In genomic region chr13:89115307-89115706, GRCh38 we compare ENCODE assay signal across 18 cellular contexts.
DNase-seq lines count a peak whose midpoint lies in the region; ATAC-seq, FAIRE-seq and TF ChIP-seq lines count a peak whose summit lies in the region.
"Had no signal": no experiment of that assay in that cellular context is flagged by ENCODE, and none has a peak within 500 bp of the region (broad histone marks: within the 10 kb centered on the region; RNA-seq: fewer than 3 reads in every experiment).

No MANE protein-coding gene starts in this region.

- no peak overlapping the region for H3K4me2 ChIP-seq in DND-41 (ENCODE audit: insufficient read depth, low read length)
- no peak overlapping the region for H3K4me2 ChIP-seq in Karpas-422 (ENCODE audit: low read depth, low read length, poor library complexity, severe bottlenecking)
- no peak overlapping the region for H3K4me2 ChIP-seq in keratinocyte (ENCODE audit: control insufficient read depth, extremely low read depth, insufficient read depth, low read depth, low read length)

- H4K20me1 ChIP-seq in DND-41 (ENCODE audit: insufficient read depth, low read length) (no peaks in the 10 kb centered on the region), Karpas-422 (ENCODE audit: insufficient read depth, low read depth, low read length) (no peaks in the 10 kb centered on the region), keratinocyte (ENCODE audit: control insufficient read depth, extremely low read depth, insufficient read depth, low read length) (no peaks in the 10 kb centered on the region)

- FAIRE-seq in keratinocyte (lab: Jason Lieb, UNC): no peak

- H3K27ac ChIP-seq in DND-41 (ENCODE audit: low read length) (no peak overlapping the region), Karpas-422 (ENCODE audit: low read length) (no peak overlapping the region), brain microvascular endothelial cell (no peak overlapping the region), keratinocyte (ENCODE audit: control insufficient read depth, insufficient read depth, low read length) (no peak overlapping the region)
- H3K27ac ChIP-seq: stomach had no signal

- no peak for ATAC-seq in DND-41 (ENCODE audit: insufficient read depth, low read depth)
- ATAC-seq: esophagus mucosa had no signal

- dilution Hi-C loops in keratinocyte (cut with MboI; ENCODE audit: extremely low pct_ligation_motif_present, low sequenced_read_pairs): no loop called here

- H3K9ac ChIP-seq in DND-41 (ENCODE audit: low read depth, low read length) (no peak overlapping the region), Karpas-422 (ENCODE audit: low read length) (no peak overlapping the region), keratinocyte (ENCODE audit: control insufficient read depth, extremely low read depth, insufficient read depth, low read length) (no peak overlapping the region)

- no peaks in the 10 kb centered on the region for H3K4me1 ChIP-seq in DND-41 (ENCODE audit: insufficient read depth, low read length)
- H3K4me1 ChIP-seq in Karpas-422 (ENCODE audit: low read length): no peaks in the 10 kb centered on the region
- H3K4me1 ChIP-seq in keratinocyte (ENCODE audit: control insufficient read depth, extremely low read depth, insufficient read depth, low read length): no peaks in the 10 kb centered on the region
- H3K4me1 ChIP-seq: stomach had no signal

- H3K4me3 ChIP-seq in DND-41 (ENCODE audit: low read depth in 1 of 2, low read length in 2 of 2) (no peak overlapping the region), Karpas-422 (ENCODE audit: low read length) (no peak overlapping the region), brain microvascular endothelial cell (ENCODE audit: low read depth, low read length) (no peak overlapping the region), keratinocyte (ENCODE audit: control insufficient read depth in 2 of 3, extremely low read depth in 1 of 3, insufficient read depth in 2 of 3, low read depth in 1 of 3, low read length in 3 of 3) (no peak overlapping the region)
- H3K4me3 ChIP-seq: stomach had no signal

- H2AFZ ChIP-seq in DND-41 (ENCODE audit: low read depth, low read length): no peak overlapping the region
- H2AFZ ChIP-seq in Karpas-422 (ENCODE audit: low read length): peak overlapping the region; percentile 1; the same call in 1 of the 2 replicates
- H2AFZ ChIP-seq in keratinocyte (ENCODE audit: control insufficient read depth, low read length): no peak overlapping the region

- H3K9me3 ChIP-seq in DND-41 (ENCODE audit: insufficient read depth, low read length, severe bottlenecking): no peaks in the 10 kb centered on the region
- H3K9me3 ChIP-seq in Karpas-422 (ENCODE audit: low read length): no peaks in the 10 kb centered on the region
- H3K9me3 ChIP-seq in keratinocyte (ENCODE audit: control insufficient read depth, low read depth, low read length): no peaks in the 10 kb centered on the region
- H3K9me3 ChIP-seq: stomach had no signal

- H3K27me3 ChIP-seq in DND-41 (ENCODE audit: insufficient read depth, low read length, poor library complexity): no peaks in the 10 kb centered on the region
- H3K27me3 ChIP-seq in Karpas-422 (ENCODE audit: low read length): no peaks in the 10 kb centered on the region
- no peaks in the 10 kb centered on the region for H3K27me3 ChIP-seq in brain microvascular endothelial cell (replicated peaks)
- H3K27me3 ChIP-seq in keratinocyte (ENCODE audit: control insufficient read depth, extremely low read depth, insufficient read depth, low read length): no peaks in the 10 kb centered on the region
- H3K27me3 ChIP-seq: stomach had no signal

- no peak for DNase-seq in DND-41
- DNase-seq in Karpas-422: no peak
- DNase-seq in brain microvascular endothelial cell: no peak
- DNase-seq in keratinocyte (ENCODE audit: low read depth, low spot score): no peak
- no peak for DNase-seq in DMS53 (lab: John Stamatoyannopoulos, UW)
- no peak for DNase-seq in amniotic stem cell (lab: John Stamatoyannopoulos, UW)
- no peak for DNase-seq in putamen (ENCODE audit: low spot score)
- no peak for DNase-seq in activated gamma-delta T cell (lab: John Stamatoyannopoulos, UW)
- DNase-seq: activated effector memory CD4-positive, alpha-beta T cell treated with anti-CD3 and anti-CD28 coated beads, Interleukin-2, amount 50 U/mL, for 16 hours; aorta; hypothalamus; NCI-H187; NCI-H446 treated with DMSO at 0.1 percent for 48 hours; posterior cingulate gyrus; stimulated activated CD4-positive, alpha-beta T cell treated with anti-CD3 and anti-CD28 coated beads, Interleukin-12 subunit alpha, Interleukin-12 subunit beta, amount 100 ng/mL, for 4 hours; stomach; T-helper 1 cell had no signal

- TF ChIP-seq CTCF in DND-41 (IDR thresholded peaks at IDR 0.05; ENCODE audit: borderline replicate concordance, extremely low read depth, low read length, poor library complexity, severe bottlenecking) (peak; percentile 37), brain microvascular endothelial cell (IDR thresholded peaks at IDR 0.05; ENCODE audit: low read depth, low read length, missing control alignments) (peak; percentile 26), keratinocyte (optimal IDR thresholded peaks at IDR 0.05 in 1 of 3, IDR thresholded peaks at IDR 0.05 in 1 of 3, conservative IDR thresholded peaks at IDR 0.05 in 1 of 3; ENCODE audit: extremely low read depth in 1 of 3, insufficient read depth in 2 of 3, low read length in 3 of 3) (peak; percentile 3 to 23 (median 10))

- H3K9me2 ChIP-seq in Karpas-422 (replicated peaks; ENCODE audit: insufficient read depth, low read length): no peaks in the 10 kb centered on the region

- H3K79me2 ChIP-seq in DND-41 (ENCODE audit: insufficient read depth, low read length): no peaks in the 10 kb centered on the region
- H3K79me2 ChIP-seq in Karpas-422 (ENCODE audit: low read length): no peaks in the 10 kb centered on the region
- H3K79me2 ChIP-seq in keratinocyte (ENCODE audit: control insufficient read depth, insufficient read depth, low read length): no peaks in the 10 kb centered on the region

- in situ Hi-C loops in brain microvascular endothelial cell (cut with HindIII; ENCODE audit: low pct_ligation_motif_present, low sequenced_read_pairs): no loop called here

- H3K36me3 ChIP-seq in DND-41 (ENCODE audit: insufficient read depth, low read length): no peaks in the 10 kb centered on the region
- H3K36me3 ChIP-seq in Karpas-422 (ENCODE audit: insufficient read depth, low read length): no peaks in the 10 kb centered on the region
- no peaks in the 10 kb centered on the region for H3K36me3 ChIP-seq in brain microvascular endothelial cell (replicated peaks)
- no peaks in the 10 kb centered on the region for H3K36me3 ChIP-seq in keratinocyte (ENCODE audit: control insufficient read depth in 2 of 2, extremely low read depth in 1 of 2, insufficient read depth in 2 of 2, low read length in 2 of 2)
- H3K36me3 ChIP-seq: stomach had no signal

- H3K9me1 ChIP-seq in keratinocyte (ENCODE audit: control insufficient read depth, extremely low read depth, insufficient read depth, low read length): no peaks in the 10 kb centered on the region
